Comparison of ENCODE assay signal across 32 cellular contexts in the genomic region with DNA sequence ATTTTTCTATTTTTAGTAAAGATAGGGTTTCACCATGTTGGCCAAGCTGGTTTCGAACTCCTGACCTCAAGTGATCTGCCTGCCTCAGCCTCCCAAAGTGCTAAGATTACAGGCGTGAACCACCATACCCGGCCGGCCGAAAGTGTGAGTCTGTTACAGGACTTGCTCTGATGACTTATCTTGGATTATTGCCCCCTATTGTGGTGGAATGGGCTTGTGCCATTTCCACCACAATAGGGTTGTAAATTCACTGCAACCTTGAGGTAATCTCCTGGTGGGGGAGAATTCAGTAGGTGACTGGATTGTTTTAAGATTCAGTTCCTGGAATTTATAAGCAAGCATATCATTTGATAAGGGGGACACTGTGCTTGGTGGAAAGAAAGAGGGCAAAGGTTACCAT. TPM values are rescaled to one million over a fixed set of nuclear protein-coding genes. Genes with fewer than 3 reads are reported as not detected.
DNase-seq lines count a peak whose midpoint lies in the region; ATAC-seq, FAIRE-seq and TF ChIP-seq lines count a peak whose summit lies in the region.
"Had no signal": no experiment of that assay in that cellular context is flagged by ENCODE, and none has a peak within 500 bp of the region (broad histone marks: within the 10 kb centered on the region; RNA-seq: fewer than 3 reads in every experiment).

No MANE protein-coding gene starts in this region.

- no peak overlapping the region for H2AFZ ChIP-seq in H1 (ENCODE audit: low read length)

- H3K4me2 ChIP-seq in H1 (ENCODE audit: insufficient read depth in 1 of 2, low read depth in 2 of 2, low read length in 2 of 2), result no peak overlapping the region

- no peaks in the 10 kb centered on the region for H3K79me2 ChIP-seq in H1 (ENCODE audit: control insufficient read depth in 1 of 2, insufficient read depth in 2 of 2, low read length in 2 of 2)

- H3K4me1 ChIP-seq in H1 (replicated peaks in 1 of 4; ENCODE audit: control insufficient read depth in 3 of 4, insufficient read depth in 4 of 4, low read length in 3 of 4), result peaks cover 4 to 17% (median 9%) of the 10 kb centered on the region in 4 experiments; a peak in 4 of 7 replicates
- H3K4me1 ChIP-seq in mucosa of descending colon (ENCODE audit: low read depth), result no peaks in the 10 kb centered on the region
- H3K4me1 ChIP-seq in gastrocnemius medialis, result no peaks in the 10 kb centered on the region
- H3K4me1 ChIP-seq: pancreas, upper lobe of right lung had no signal

- TF ChIP-seq EP300 in H1 (IDR thresholded peaks at IDR 0.05; ENCODE audit: borderline replicate concordance in 1 of 2, low read depth in 2 of 2, low read length in 2 of 2), result no peak

- CTCF ChIA-PET in H1 (lab: Charles Lee; ENCODE audit: partially characterized antibody), result interaction anchor here (1.3 to 2.6 kb wide), 4 partner anchors 8 to 85 kb away, joined by 3 to 13 read pairs (median 9); a partner anchor contains a TSS
- CTCF ChIA-PET in activated CD4-positive, alpha-beta memory T cell treated with anti-CD3 and anti-CD28 coated beads, Interleukin-2, amount 10 ng/mL, durations not matched to agents 7 days and 5 days (lab: Charles Lee), result no interaction called here

- WGBS in H1 (ENCODE audit: extremely low coverage in 1 of 2, insufficient coverage in 1 of 2, insufficient read length in 1 of 2, insufficient replicate concordance in 2 of 2, low coverage in 1 of 2, low lambda C conversion rate in 2 of 2, missing lambda C conversion rate in 1 of 2), 2 experiments, result 66% methylated on average over 5 of the region's 5 CpGs; no CpG with 5 or more reads in 1 of the 2 experiments

- peak; percentile 48 for DNase-seq in ELF-1 (ENCODE audit: low read depth, low spot score)
- peak; percentile 47 for DNase-seq in M059J (ENCODE audit: low read depth)
- DNase-seq in H1 (ENCODE audit: low read depth in 1 of 2, low spot score in 2 of 2), result peak in 1 of 2 experiments; percentile 25
- no peak for DNase-seq in mucosa of descending colon
- DNase-seq in NCI-H1694 treated with DMSO at 0.1 percent for 48 hours (lab: John Stamatoyannopoulos, UW), result no peak
- no peak for DNase-seq in activated CD4-positive, alpha-beta memory T cell treated with anti-CD3 and anti-CD28 coated beads, Interleukin-2, amount 10 ng/mL, durations not matched to agents 7 days and 5 days
- no peak for DNase-seq in DMS53 (lab: John Stamatoyannopoulos, UW)
- DNase-seq in gastrocnemius medialis, result no peak
- DNase-seq: activated CD4-positive, alpha-beta T cell treated with anti-CD3 and anti-CD28 coated beads, Interleukin-2, amount 10 ng/mL, durations not matched to agents 24 days and 14 days; activated effector memory CD4-positive, alpha-beta T cell treated with anti-CD3 and anti-CD28 coated beads, Interleukin-2, amount 50 U/mL, for 16 hours; activated T-cell treated with anti-CD3 and anti-CD28 coated beads, Interleukin-2, amount 50 U/mL, for 24 hours; CD8-positive, alpha-beta T cell; esophagus squamous epithelium; IMR-90; left cardiac atrium; NCI-H146; NCI-H2107; NCI-H345; NCI-H69; pancreas; SIG-M5; stimulated activated naive B cell treated with anti-CD40 and anti-IgM and Interleukin-4, amounts not matched to agents 10 μg/mL and 1 μg/mL and 100 μg/mL, for 72 hours; SW 1271; upper lobe of right lung had no signal

- no peak overlapping the region for H4K91ac ChIP-seq in H1 (replicated peaks; ENCODE audit: insufficient read length, low read length)

- no peak overlapping the region for H3K4me3 ChIP-seq in H1 (ENCODE audit: extremely low read depth in 1 of 4, insufficient read depth in 2 of 4, low read depth in 3 of 4, low read length in 4 of 4)
- H3K4me3 ChIP-seq in mucosa of descending colon, result no peak overlapping the region
- H3K4me3 ChIP-seq in gastrocnemius medialis, result no peak overlapping the region
- H3K4me3 ChIP-seq: esophagus squamous epithelium, pancreas, upper lobe of right lung had no signal

- no peak overlapping the region for H3K18ac ChIP-seq in H1 (ENCODE audit: extremely low read depth, low read length)

- no peak overlapping the region for H3K14ac ChIP-seq in H1 (ENCODE audit: insufficient read length)

- H3K23ac ChIP-seq in H1 (ENCODE audit: insufficient read length), result no peak overlapping the region

- TF ChIP-seq POLR2A in H1 (IDR thresholded peaks at IDR 0.05; ENCODE audit: control extremely low read depth in 1 of 2, low read depth in 2 of 2, low read length in 2 of 2), result no peak
- no peak for TF ChIP-seq POLR2A in gastrocnemius medialis (IDR thresholded peaks at IDR 0.05)

- no peak overlapping the region for H3K4me3 Mint-ChIP-seq in activated CD4-positive, alpha-beta memory T cell treated with anti-CD3 and anti-CD28 coated beads, Interleukin-2, amount 10 ng/mL, durations not matched to agents 7 days and 5 days
- H3K4me3 Mint-ChIP-seq: activated CD4-positive, alpha-beta T cell treated with anti-CD3 and anti-CD28 coated beads, Interleukin-2, amount 10 ng/mL, durations not matched to agents 24 days and 14 days; activated naive CD8-positive, alpha-beta T cell; activated T-cell treated with anti-CD3 and anti-CD28 coated beads, Interleukin-2, amount 50 U/mL, for 24 hours; B cell; CD8-positive, alpha-beta T cell; stimulated activated naive B cell treated with anti-CD40 and anti-IgM and Interleukin-4, amounts not matched to agents 10 μg/mL and 1 μg/mL and 100 μg/mL, for 72 hours had no signal

- H2BK12ac ChIP-seq in H1 (ENCODE audit: low read depth, low read length), result no peak overlapping the region

- intact Hi-C loops in mucosa of descending colon (cut with DNase I, micrococcal nuclease) (no loop called here), gastrocnemius medialis (cut with DNase I; ENCODE audit: low total_unique reads) (no loop called here)

- no peaks in the 10 kb centered on the region for H3K79me1 ChIP-seq in H1 (ENCODE audit: low read depth, low read length)

- peaks cover 5% of the 10 kb centered on the region for H3K4me1 Mint-ChIP-seq in activated CD4-positive, alpha-beta memory T cell treated with anti-CD3 and anti-CD28 coated beads, Interleukin-2, amount 10 ng/mL, durations not matched to agents 7 days and 5 days

- TF ChIP-seq CTCF in H1 (IDR thresholded peaks at IDR 0.05; ENCODE audit: control extremely low read depth in 1 of 3, insufficient read depth in 1 of 3, low read depth in 1 of 3, low read length in 3 of 3), result no peak
- TF ChIP-seq CTCF in mucosa of descending colon (IDR thresholded peaks at IDR 0.05), result no peak
- no peak for TF ChIP-seq CTCF in gastrocnemius medialis (IDR thresholded peaks at IDR 0.05 in 4 of 5, conservative IDR thresholded peaks at IDR 0.05 in 1 of 5)

- no peaks in the 10 kb centered on the region for H3K9me3 Mint-ChIP-seq in activated CD4-positive, alpha-beta memory T cell treated with anti-CD3 and anti-CD28 coated beads, Interleukin-2, amount 10 ng/mL, durations not matched to agents 7 days and 5 days
- H3K9me3 Mint-ChIP-seq: activated CD4-positive, alpha-beta T cell treated with anti-CD3 and anti-CD28 coated beads, Interleukin-2, amount 10 ng/mL, durations not matched to agents 24 days and 14 days; activated T-cell treated with anti-CD3 and anti-CD28 coated beads, Interleukin-2, amount 50 U/mL, for 24 hours; CD8-positive, alpha-beta T cell; stimulated activated naive B cell treated with anti-CD40 and anti-IgM and Interleukin-4, amounts not matched to agents 10 μg/mL and 1 μg/mL and 100 μg/mL, for 72 hours had no signal

- H3K36me3 ChIP-seq in H1 (ENCODE audit: control insufficient read depth in 2 of 4, insufficient read depth in 4 of 4, low read length in 3 of 4), result no peaks in the 10 kb centered on the region
- H3K36me3 ChIP-seq in mucosa of descending colon (ENCODE audit: low read depth), result no peaks in the 10 kb centered on the region
- H3K36me3 ChIP-seq in gastrocnemius medialis, result no peaks in the 10 kb centered on the region
- H3K36me3 ChIP-seq: esophagus squamous epithelium, pancreas, upper lobe of right lung had no signal

- in situ Hi-C loops in gastrocnemius medialis (cut with MboI; ENCODE audit: low sequenced_read_pairs in 4 of 4), result no loop called here

- ATAC-seq in mucosa of descending colon (peak; percentile 79), gastrocnemius medialis (no peak)
- ATAC-seq: CD8-positive, alpha-beta T cell; left cardiac atrium; Panc1; pancreas; stimulated activated naive B cell treated with anti-CD40 and anti-IgM and Interleukin-4, amounts not matched to agents 10 μg/mL and 1 μg/mL and 100 μg/mL, for 72 hours; upper lobe of right lung had no signal

- H3K56ac ChIP-seq in H1 (replicated peaks; ENCODE audit: insufficient read length, low read depth, low read length), result no peak overlapping the region

- TF ChIP-seq RAD21 in H1 (IDR thresholded peaks at IDR 0.05 in 1 of 2, conservative IDR thresholded peaks at IDR 0.05 in 1 of 2; ENCODE audit: low read depth in 2 of 2, low read length in 2 of 2), result no peak

- H3K23me2 ChIP-seq in H1 (ENCODE audit: low read depth, low read length), result no peaks in the 10 kb centered on the region

- H3K27me3 ChIP-seq in H1 (replicated peaks in 1 of 4; ENCODE audit: control insufficient read depth in 3 of 4, extremely low read depth in 1 of 4, insufficient read depth in 3 of 4, low read length in 3 of 4) (no peaks in the 10 kb centered on the region), gastrocnemius medialis (no peaks in the 10 kb centered on the region)
- H3K27me3 ChIP-seq: esophagus squamous epithelium, pancreas, upper lobe of right lung had no signal

- H3K9ac ChIP-seq in H1 (replicated peaks in 1 of 4; ENCODE audit: extremely low read depth in 1 of 4, low read depth in 3 of 4, low read length in 3 of 4), result no peak overlapping the region

- H2BK120ac ChIP-seq in H1 (replicated peaks; ENCODE audit: low read depth, low read length), result no peak overlapping the region

- H4K20me1 ChIP-seq in H1 (replicated peaks in 1 of 2; ENCODE audit: control insufficient read depth in 1 of 2, insufficient read depth in 2 of 2, low read length in 2 of 2), result no peaks in the 10 kb centered on the region

- H3K9me3 ChIP-seq in H1 (ENCODE audit: insufficient read depth in 2 of 2, low read depth in 1 of 2, low read length in 1 of 2) (no peaks in the 10 kb centered on the region), mucosa of descending colon (no peaks in the 10 kb centered on the region), gastrocnemius medialis (no peaks in the 10 kb centered on the region)
- H3K9me3 ChIP-seq: esophagus squamous epithelium, pancreas, upper lobe of right lung had no signal

- H3K36me3 Mint-ChIP-seq in activated CD4-positive, alpha-beta memory T cell treated with anti-CD3 and anti-CD28 coated beads, Interleukin-2, amount 10 ng/mL, durations not matched to agents 7 days and 5 days (ENCODE audit: low read depth), result no peaks in the 10 kb centered on the region
- H3K36me3 Mint-ChIP-seq: activated naive CD8-positive, alpha-beta T cell; CD8-positive, alpha-beta T cell; stimulated activated naive B cell treated with anti-CD40 and anti-IgM and Interleukin-4, amounts not matched to agents 10 μg/mL and 1 μg/mL and 100 μg/mL, for 72 hours had no signal

- no peak overlapping the region for H2BK20ac ChIP-seq in H1 (ENCODE audit: low read length)

- H4K5ac ChIP-seq in H1 (ENCODE audit: insufficient read length, low read depth, low read length), result no peak overlapping the region

- no peak overlapping the region for H2BK5ac ChIP-seq in H1 (ENCODE audit: low read depth, low read length)

- no peaks in the 10 kb centered on the region for H3K27me3 Mint-ChIP-seq in activated CD4-positive, alpha-beta memory T cell treated with anti-CD3 and anti-CD28 coated beads, Interleukin-2, amount 10 ng/mL, durations not matched to agents 7 days and 5 days
- H3K27me3 Mint-ChIP-seq: activated CD4-positive, alpha-beta T cell treated with anti-CD3 and anti-CD28 coated beads, Interleukin-2, amount 10 ng/mL, durations not matched to agents 24 days and 14 days had no signal

- H4K8ac ChIP-seq in H1 (ENCODE audit: extremely low read depth, insufficient read depth, low read length), result no peak overlapping the region

- no peak overlapping the region for H2AK5ac ChIP-seq in H1 (ENCODE audit: low read depth, low read length)

- H2BK15ac ChIP-seq in H1 (ENCODE audit: low read length), result no peak overlapping the region

- POLR2A ChIA-PET in H1 (lab: Charles Lee; ENCODE audit: partially characterized antibody), result no interaction called here
- POLR2A ChIA-PET in activated CD4-positive, alpha-beta memory T cell treated with anti-CD3 and anti-CD28 coated beads, Interleukin-2, amount 10 ng/mL, durations not matched to agents 7 days and 5 days (lab: Charles Lee), result no interaction called here

- FAIRE-seq in H1 (lab: Jason Lieb, UNC), result no peak
- FAIRE-seq: astrocyte, frontal cortex, GM18507, GM19239, pancreas had no signal

- H3K27ac ChIP-seq in H1 (ENCODE audit: low read depth, low read length) (no peak overlapping the region), gastrocnemius medialis (no peak overlapping the region)
- H3K27ac ChIP-seq: pancreas, upper lobe of right lung, VCaP had no signal

- no peak overlapping the region for H3K4ac ChIP-seq in H1 (replicated peaks; ENCODE audit: insufficient read length, low read depth, low read length)

- H3K27ac Mint-ChIP-seq in activated CD4-positive, alpha-beta memory T cell treated with anti-CD3 and anti-CD28 coated beads, Interleukin-2, amount 10 ng/mL, durations not matched to agents 7 days and 5 days, result no peak overlapping the region
- H3K27ac Mint-ChIP-seq: activated CD4-positive, alpha-beta T cell treated with anti-CD3 and anti-CD28 coated beads, Interleukin-2, amount 10 ng/mL, durations not matched to agents 24 days and 14 days; activated naive CD8-positive, alpha-beta T cell; activated T-cell treated with anti-CD3 and anti-CD28 coated beads, Interleukin-2, amount 50 U/mL, for 24 hours; B cell; CD8-positive, alpha-beta T cell; stimulated activated naive B cell treated with anti-CD40 and anti-IgM and Interleukin-4, amounts not matched to agents 10 μg/mL and 1 μg/mL and 100 μg/mL, for 72 hours had no signal

RNA-seq across cellular contexts. Expression of a gene that starts 15.0 kb away (rescaled TPM):
- 68.4 and 154 TPM in 2 replicates for total RNA-seq in M059J (2014; rRNA removed; shearing (Covaris generic))
- total RNA-seq in H1 (2021; fragmentation: NEBNext Ultra II Directional; extraction: Animal tissue kit (Norgen Biotek cat#: 25700)), result 199 and 217 TPM in 2 replicates
- 33.7 and 45.8 TPM in 2 replicates for polyA plus RNA-seq in H1 (2011; rRNA removed)
- 60.0 TPM for polyA plus RNA-seq in H1 (2011; cell fraction: cytosol; rRNA removed)
- 50.7 TPM for polyA plus RNA-seq in H1 (2011; cell fraction: nucleus; rRNA removed)
- 108 to 214 TPM (median 150 TPM) in 4 replicates for polyA plus RNA-seq in H1 (2012, experiment 1 of 2)
- 7.0 TPM for polyA plus RNA-seq in H1 (2012, experiment 2 of 2)
- 252 TPM for polyA plus RNA-seq in H1 (2013, experiment 1 of 2)
- 276 TPM for polyA plus RNA-seq in H1 (2013, experiment 2 of 2)
- polyA minus RNA-seq in H1 (2011; rRNA and poly(A)+ RNA removed), result 194 and 226 TPM in 2 replicates
- polyA minus RNA-seq in H1 (2011; cell fraction: cytosol; rRNA and poly(A)+ RNA removed), result 95.8 TPM
- 148 TPM for polyA minus RNA-seq in H1 (2011; cell fraction: nucleus; rRNA and poly(A)+ RNA removed)
- total RNA-seq in mucosa of descending colon (100 to 1,000 TPM in 2 of 3 donors, 10 to 100 TPM in 1; 91.4 to 184 (median 149) TPM), gastrocnemius medialis (10 to 100 TPM in 1 of 4 donors, 1 to 10 TPM in 3; 3.2 to 21.1 (median 5.5) TPM)
- total RNA-seq in activated CD4-positive, alpha-beta memory T cell treated with anti-CD3 and anti-CD28 coated beads, Interleukin-2, amount 10 ng/mL, durations not matched to agents 7 days and 5 days, result 10 to 100 TPM; 86.7 to 94.5 TPM

Comparison
In these comparisons a context has a peak if more than half of its experiments do, and no peak if none do; other contexts are left out.
1. DNase-seq: peak in ELF-1 (single experiment) and M059J (single experiment); none in mucosa of descending colon (0 of 3), NCI-H1694 treated with DMSO at 0.1 percent for 48 hours (single experiment), activated CD4-positive, alpha-beta memory T cell treated with anti-CD3 and anti-CD28 coated beads, Interleukin-2, amount 10 ng/mL, durations not matched to agents 7 days and 5 days (single experiment), DMS53 (single experiment) and gastrocnemius medialis (0 of 2).